ENCODE assay signal across 28 cellular contexts in the genomic region with DNA sequence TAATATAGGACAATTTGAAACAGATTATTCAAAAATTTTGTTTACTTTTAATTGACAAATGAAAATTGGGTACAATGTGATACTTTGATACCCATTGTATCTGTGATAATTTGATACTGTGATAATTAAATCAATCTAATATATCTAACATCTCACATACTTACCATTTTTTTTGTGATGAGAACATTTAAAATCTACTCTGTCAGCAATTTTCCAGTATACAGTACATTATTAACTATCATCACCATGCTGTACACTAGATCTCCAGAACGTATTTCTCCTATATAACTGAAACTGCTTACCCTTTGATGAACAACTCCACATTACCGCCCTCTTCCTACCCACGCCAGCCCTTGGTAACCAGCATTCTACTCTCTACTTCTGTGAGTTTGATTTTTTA.
"Had no signal": no experiment of that assay in that cellular context is flagged by ENCODE, and none has a peak within 500 bp of the region (broad histone marks: within the 10 kb centered on the region; RNA-seq: fewer than 3 reads in every experiment).

No MANE protein-coding gene starts in this region.

- H3K9ac ChIP-seq: neural progenitor cell, parathyroid adenoma had no signal

- H2AFZ ChIP-seq: neural progenitor cell, parathyroid adenoma had no signal

- DNase-seq: natural killer cell; occipital lobe; ovary; posterior cingulate gyrus; psoas muscle; right cardiac atrium; spleen; stimulated activated CD4-positive, alpha-beta T cell treated with anti-CD3 and anti-CD28 coated beads, Interleukin-12 subunit alpha, Interleukin-12 subunit beta, amount 100 ng/mL, for 4 hours; stimulated activated CD4-positive, alpha-beta T cell treated with anti-CD3 and anti-CD28 coated beads, Interleukin-1b, Interleukin-23, amount 100 ng/mL, for 48 hours; stimulated activated CD4-positive, alpha-beta T cell treated with anti-CD3 and anti-CD28 coated beads, Interleukin-4, amount 100 ng/mL, for 1 hour; stimulated activated CD4-positive, alpha-beta T cell treated with anti-CD3 and anti-CD28 coated beads, Interleukin-4, amount 100 ng/mL, for 4 hours; stimulated activated CD8-positive, alpha-beta memory T cell treated with anti-CD3 and anti-CD28 coated beads, Interleukin-4, amount 100 ng/mL, for 48 hours; stimulated activated naive CD4-positive, alpha-beta T cell; stimulated activated naive CD8-positive, alpha-beta T cell treated with anti-CD3 and anti-CD28 coated beads, Interleukin-15, amount 100 ng/mL, for 72 hours; stimulated activated naive CD8-positive, alpha-beta T cell treated with anti-CD3 and anti-CD28 coated beads, Interleukin-15, Interleukin-2, amounts not matched to agents 100 U/mL and 50 U/mL, for 24 hours; substantia nigra; testis; tibial artery; transverse colon; upper lobe of right lung; uterus had no signal

- H3K79me2 ChIP-seq: parathyroid adenoma had no signal

- H3K27me3 ChIP-seq: neural progenitor cell, ovary, spleen, suprapubic skin, testis, tibial artery, transverse colon, upper lobe of right lung, uterus had no signal

- H3K27ac ChIP-seq: neural progenitor cell, ovary, parathyroid adenoma, psoas muscle, skin epidermis, spleen, suprapubic skin, testis, tibial artery, transverse colon, upper lobe of right lung, uterus had no signal

- H3K4me2 ChIP-seq: neural progenitor cell, smooth muscle cell had no signal

- H3K4me1 ChIP-seq: neural progenitor cell, parathyroid adenoma, psoas muscle, spleen, suprapubic skin, testis, tibial artery, transverse colon, upper lobe of right lung, uterus had no signal

- H3K36me3 ChIP-seq: neural progenitor cell, ovary, spleen, suprapubic skin, tibial artery, transverse colon, upper lobe of right lung, uterus had no signal

- H3K9me3 ChIP-seq: ovary, psoas muscle, suprapubic skin, testis, tibial artery, transverse colon, upper lobe of right lung, uterus had no signal

- ATAC-seq: natural killer cell; psoas muscle; right cardiac atrium; sciatic nerve; stimulated activated memory B cell treated with anti-CD40 and anti-IgM and Interleukin-4, amounts not matched to agents 10 μg/mL and 1 μg/mL and 100 μg/mL, for 72 hours; stimulated activated naive CD8-positive, alpha-beta T cell treated with anti-CD3 and anti-CD28 coated beads, Interleukin-15, amount 100 ng/mL, for 72 hours; stimulated activated naive CD8-positive, alpha-beta T cell treated with anti-CD3 and anti-CD28 coated beads, Interleukin-15, Interleukin-2, amounts not matched to agents 100 U/mL and 50 U/mL, for 24 hours; upper lobe of right lung had no signal

- H3K4me3 ChIP-seq: neural progenitor cell, ovary, psoas muscle, skin epidermis, smooth muscle cell, spleen, suprapubic skin, testis, tibial artery, transverse colon, upper lobe of right lung, uterus had no signal
